Comparison of ENCODE assay signal across 18 cellular contexts in the genomic region with DNA sequence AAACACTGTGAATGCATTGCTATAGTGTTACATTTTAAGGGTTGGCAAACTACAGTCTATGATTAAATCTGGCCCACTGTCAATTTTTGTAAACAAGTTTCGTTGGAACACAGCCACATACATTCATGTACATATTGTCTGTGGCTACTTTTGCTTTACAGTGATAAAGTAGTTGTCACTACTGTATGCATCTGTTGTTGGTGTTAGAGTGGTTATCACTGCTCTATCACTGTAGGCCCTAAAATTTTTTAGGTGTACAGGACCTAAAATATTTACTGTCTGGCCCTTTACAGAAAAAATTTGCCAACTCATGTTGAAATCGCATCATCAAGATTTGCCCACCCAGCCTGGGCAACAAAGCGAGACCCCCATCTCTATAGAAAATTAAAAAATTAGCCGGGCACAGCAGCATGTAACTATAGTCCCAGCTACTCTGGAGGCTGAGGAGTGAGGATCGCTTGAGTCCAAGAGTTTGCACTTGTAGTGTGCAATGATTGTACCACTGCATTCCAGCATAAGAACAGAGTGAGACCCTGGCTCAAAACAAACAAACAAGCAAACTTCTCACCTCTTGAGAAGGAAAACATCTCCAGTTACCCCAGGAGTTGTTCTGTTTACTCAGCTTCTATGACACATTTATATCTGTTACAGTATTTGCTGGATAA.
"Had no signal": no experiment of that assay in that cellular context is flagged by ENCODE, and none has a peak within 500 bp of the region (broad histone marks: within the 10 kb centered on the region; RNA-seq: fewer than 3 reads in every experiment).

No MANE protein-coding gene starts in this region.

- H3K9me3 Mint-ChIP-seq: activated B cell treated with CpG ODN at 0.5 μM for 24 hours; activated CD8-positive, alpha-beta T cell treated with anti-CD3 and anti-CD28 coated beads for 36 hours; activated naive CD4-positive, alpha-beta T cell treated with anti-CD3 and anti-CD28 coated beads, Interleukin-2, amount 50 U/mL, for 24 hours; activated T-cell treated with anti-CD3 and anti-CD28 coated beads, Interleukin-2, amount 50 U/mL, for 4 hours; effector memory CD8-positive, alpha-beta T cell; naive thymus-derived CD8-positive, alpha-beta T cell had no signal

- H3K27me3 Mint-ChIP-seq: activated B cell treated with CpG ODN at 0.5 μM for 24 hours; activated CD8-positive, alpha-beta T cell treated with anti-CD3 and anti-CD28 coated beads for 36 hours; activated naive CD4-positive, alpha-beta T cell treated with anti-CD3 and anti-CD28 coated beads, Interleukin-2, amount 50 U/mL, for 24 hours; effector memory CD8-positive, alpha-beta T cell; stimulated activated naive B cell treated with anti-CD40 and anti-IgM and Interleukin-4, amounts not matched to agents 10 μg/mL and 1 μg/mL and 100 μg/mL, for 72 hours had no signal

- H3K27ac Mint-ChIP-seq: activated B cell treated with CpG ODN at 0.5 μM for 24 hours; stimulated activated naive B cell treated with anti-CD40 and anti-IgM and Interleukin-4, amounts not matched to agents 10 μg/mL and 1 μg/mL and 100 μg/mL, for 72 hours had no signal

- DNase-seq: activated B cell treated with CpG ODN at 0.5 μM for 24 hours; activated CD4-positive, alpha-beta T cell treated with anti-CD3 and anti-CD28 coated beads for 48 hours; activated CD8-positive, alpha-beta T cell treated with anti-CD3 and anti-CD28 coated beads for 36 hours; activated effector memory CD4-positive, alpha-beta T cell treated with anti-CD3 and anti-CD28 coated beads, Interleukin-2, amount 50 U/mL, for 16 hours; activated T-cell treated with anti-CD3 and anti-CD28 coated beads, Interleukin-2, amount 50 U/mL, for 4 hours; adrenal gland; caudate nucleus; cortex of kidney; effector memory CD8-positive, alpha-beta T cell; naive thymus-derived CD8-positive, alpha-beta T cell; nucleus accumbens; posterior cingulate gyrus; stimulated activated CD4-positive, alpha-beta T cell treated with anti-CD3 and anti-CD28 coated beads, Interleukin-2, amount 100 ng/mL, for 48 hours; stimulated activated naive B cell treated with anti-CD40 and anti-IgM and Interleukin-4, amounts not matched to agents 10 μg/mL and 1 μg/mL and 100 μg/mL, for 72 hours; thyroid gland had no signal

- FAIRE-seq: keratinocyte had no signal

- ATAC-seq: activated CD8-positive, alpha-beta T cell treated with anti-CD3 and anti-CD28 coated beads for 36 hours; activated T-cell treated with anti-CD3 and anti-CD28 coated beads, Interleukin-2, amount 50 U/mL, for 4 hours; effector memory CD8-positive, alpha-beta T cell; left lobe of liver; naive thymus-derived CD8-positive, alpha-beta T cell; stimulated activated naive B cell treated with anti-CD40 and anti-IgM and Interleukin-4, amounts not matched to agents 10 μg/mL and 1 μg/mL and 100 μg/mL, for 72 hours had no signal

- H3K4me3 Mint-ChIP-seq: activated B cell treated with CpG ODN at 0.5 μM for 24 hours; activated CD8-positive, alpha-beta T cell treated with anti-CD3 and anti-CD28 coated beads for 36 hours; activated naive CD4-positive, alpha-beta T cell treated with anti-CD3 and anti-CD28 coated beads, Interleukin-2, amount 50 U/mL, for 24 hours; activated T-cell treated with anti-CD3 and anti-CD28 coated beads, Interleukin-2, amount 50 U/mL, for 4 hours; effector memory CD8-positive, alpha-beta T cell; naive thymus-derived CD8-positive, alpha-beta T cell; stimulated activated naive B cell treated with anti-CD40 and anti-IgM and Interleukin-4, amounts not matched to agents 10 μg/mL and 1 μg/mL and 100 μg/mL, for 72 hours had no signal
